In genomic region chr11:122829371-122829770, GRCh38 we compare ENCODE assay signal across 2 cellular contexts. TPM values are rescaled to one million over a fixed set of nuclear protein-coding genes. Genes with fewer than 3 reads are reported as not detected.
"Had no signal": no experiment of that assay in that cellular context is flagged by ENCODE, and none has a peak within 500 bp of the region (broad histone marks: within the 10 kb centered on the region; RNA-seq: fewer than 3 reads in every experiment).

No MANE protein-coding gene starts in this region.

RNA-seq across cellular contexts. Expression of gene CRTAM, which starts 8.9 kb away (rescaled TPM):
- total RNA-seq: ascending aorta had no signal
- polyA plus RNA-seq: fibroblast of lung had no signal
